ENCODE assay signal across 24 cellular contexts in the genomic region with DNA sequence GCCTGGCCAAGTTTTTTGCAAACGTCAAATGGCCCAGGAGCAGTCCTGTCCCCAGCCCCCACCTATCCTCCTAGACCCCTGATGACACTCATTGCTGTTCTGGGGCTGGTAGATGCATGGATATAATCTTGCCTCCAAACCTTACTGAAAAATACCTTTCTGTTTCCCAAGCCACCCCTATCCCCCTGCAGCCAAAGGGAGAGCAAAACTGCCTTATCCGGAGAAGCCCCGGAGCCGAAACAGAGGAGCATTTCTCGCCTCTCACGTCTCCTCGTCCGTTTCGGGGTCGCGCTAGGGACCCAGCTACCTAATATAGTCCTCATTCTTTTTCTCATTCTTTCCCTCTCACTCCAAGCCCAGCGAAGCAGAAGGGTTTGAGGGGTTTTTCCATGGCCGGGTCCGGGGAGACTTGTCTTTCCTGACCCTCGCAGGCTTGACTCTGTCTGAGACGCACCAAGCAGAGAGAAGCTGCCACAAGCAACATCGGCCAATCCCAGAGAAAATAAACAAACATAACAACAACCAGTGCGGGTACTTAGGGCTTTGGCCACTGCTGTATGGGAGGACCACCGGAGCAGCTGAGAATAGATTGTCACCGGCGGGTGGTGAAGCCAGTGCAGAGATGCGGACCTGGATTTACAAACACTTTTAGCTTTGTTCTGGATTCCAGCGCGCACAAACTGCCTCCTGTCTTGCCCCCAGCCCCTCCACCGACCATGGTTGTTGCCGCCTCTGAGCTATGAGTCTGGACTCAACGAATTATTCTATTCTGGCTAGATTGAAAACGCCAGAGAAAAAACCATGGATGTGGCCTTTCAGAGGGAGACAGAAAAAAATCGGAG. TPM values are rescaled to one million over a fixed set of nuclear protein-coding genes. Genes with fewer than 3 reads are reported as not detected.
DNase-seq lines count a peak whose midpoint lies in the region; ATAC-seq and TF ChIP-seq lines count a peak whose summit lies in the region.
"Had no signal": no experiment of that assay in that cellular context is flagged by ENCODE, and none has a peak within 500 bp of the region (broad histone marks: within the 10 kb centered on the region; RNA-seq: fewer than 3 reads in every experiment).

No MANE protein-coding gene starts in this region.

- POLR2A ChIA-PET in WTC11 (lab: Charles Lee) (no interaction called here), OCI-LY7 (lab: Charles Lee) (no interaction called here)

- no peak overlapping the region for H3K4me3 ChIP-seq in OCI-LY7 (ENCODE audit: low read depth, low read length, poor library complexity, severe bottlenecking)
- H3K4me3 ChIP-seq: body of pancreas, colonic mucosa, GM23248, mucosa of descending colon, right lobe of liver, upper lobe of left lung had no signal

- BruUV-seq in OCI-LY7 (replicated peaks; lab: Mats Ljungman, UMichigan): no TSS peak

- no peak overlapping the region for H3K27ac Mint-ChIP-seq in WTC11
- peak overlapping the region; percentile 42 for H3K27ac Mint-ChIP-seq in memory B cell
- H3K27ac Mint-ChIP-seq in stimulated activated naive CD8-positive, alpha-beta T cell treated with anti-CD3 and anti-CD28 coated beads, Interleukin-15, amount 100 ng/mL, for 72 hours: no peak overlapping the region
- H3K27ac Mint-ChIP-seq: CD4-positive, alpha-beta T cell had no signal

- TF ChIP-seq CTCF in WTC11 (IDR thresholded peaks at IDR 0.05) (no peak), OCI-LY7 (conservative IDR thresholded peaks at IDR 0.05; ENCODE audit: low read length) (no peak)

- ATAC-seq in WTC11 (no peak), memory B cell (ENCODE audit: low read depth) (no peak)
- no peak for ATAC-seq in stimulated activated naive CD8-positive, alpha-beta T cell treated with anti-CD3 and anti-CD28 coated beads, Interleukin-15, amount 100 ng/mL, for 72 hours
- ATAC-seq: body of pancreas, mucosa of descending colon, right lobe of liver had no signal

- intact Hi-C loops in OCI-LY7 (cut with micrococcal nuclease; ENCODE audit: unreplicated experiment): no loop called here

- H3K4me2 ChIP-seq in OCI-LY7 (ENCODE audit: low read length): no peak overlapping the region

- no peaks in the 10 kb centered on the region for H3K36me3 ChIP-seq in OCI-LY7 (ENCODE audit: insufficient read depth, low read length)
- H3K36me3 ChIP-seq: colonic mucosa, right lobe of liver, upper lobe of left lung had no signal

- peaks cover 100% of the 10 kb centered on the region for H3K27me3 Mint-ChIP-seq in WTC11 (ENCODE audit: low read depth)
- peaks cover 48% of the 10 kb centered on the region for H3K27me3 Mint-ChIP-seq in memory B cell
- peaks cover 100% of the 10 kb centered on the region for H3K27me3 Mint-ChIP-seq in stimulated activated naive CD8-positive, alpha-beta T cell treated with anti-CD3 and anti-CD28 coated beads, Interleukin-15, amount 100 ng/mL, for 72 hours

- no peaks in the 10 kb centered on the region for H3K9me2 ChIP-seq in OCI-LY7 (ENCODE audit: insufficient read depth, low read length)

- H3K36me3 Mint-ChIP-seq in WTC11: peaks cover 5% of the 10 kb centered on the region
- H3K36me3 Mint-ChIP-seq in memory B cell: peaks cover 2% of the 10 kb centered on the region

- H3K9me3 ChIP-seq in OCI-LY7 (ENCODE audit: low read length): no peaks in the 10 kb centered on the region
- H3K9me3 ChIP-seq: body of pancreas, colonic mucosa, mucosa of descending colon, right lobe of liver, upper lobe of left lung had no signal

- no peak overlapping the region for H3K27ac ChIP-seq in OCI-LY7 (ENCODE audit: low read depth, low read length, poor library complexity, severe bottlenecking)
- H3K27ac ChIP-seq: body of pancreas, colonic mucosa, GM23248, right lobe of liver, upper lobe of left lung had no signal

- H4K20me1 ChIP-seq in OCI-LY7 (ENCODE audit: insufficient read depth, low read length): no peaks in the 10 kb centered on the region

- H3K4me1 Mint-ChIP-seq in WTC11 (peaks cover 57% of the 10 kb centered on the region), memory B cell (peaks cover 22% of the 10 kb centered on the region)
- H3K4me1 Mint-ChIP-seq in stimulated activated naive CD8-positive, alpha-beta T cell treated with anti-CD3 and anti-CD28 coated beads, Interleukin-15, amount 100 ng/mL, for 72 hours: peaks cover 61% of the 10 kb centered on the region

- H3K9me3 Mint-ChIP-seq in WTC11 (no peaks in the 10 kb centered on the region), memory B cell (peaks cover 2% of the 10 kb centered on the region)
- H3K9me3 Mint-ChIP-seq in stimulated activated naive CD8-positive, alpha-beta T cell treated with anti-CD3 and anti-CD28 coated beads, Interleukin-15, amount 100 ng/mL, for 72 hours: no peaks in the 10 kb centered on the region

- H2AFZ ChIP-seq in OCI-LY7 (ENCODE audit: low read length): no peak overlapping the region
- H2AFZ ChIP-seq: GM23248 had no signal

- CTCF ChIA-PET in WTC11 (lab: Charles Lee) (no interaction called here), OCI-LY7 (lab: Charles Lee; ENCODE audit: unreplicated experiment) (no interaction called here)

- no peaks in the 10 kb centered on the region for H3K79me2 ChIP-seq in OCI-LY7 (ENCODE audit: insufficient read depth, low read depth, low read length)

- DNase-seq in activated T-cell treated with anti-CD3 and anti-CD28 coated beads, Interleukin-2, amount 50 U/mL, for 48 hours: peak; percentile 24 to 26
- DNase-seq in activated T-cell treated with anti-CD3 and anti-CD28 coated beads, Interleukin-2, amount 50 U/mL, for 1 hour: no peak
- DNase-seq in WTC11 (ENCODE audit: low spot score) (peak; percentile 26), memory B cell (ENCODE audit: low spot score in 2 of 2) (no peak), NCI-H2029 (lab: John Stamatoyannopoulos, UW) (no peak), NCI-H187 treated with DMSO at 0.1 percent for 48 hours (lab: John Stamatoyannopoulos, UW) (no peak), OCI-LY7 (ENCODE audit: low spot score) (no peak)
- DNase-seq in stimulated activated naive CD8-positive, alpha-beta T cell treated with anti-CD3 and anti-CD28 coated beads, Interleukin-15, amount 100 ng/mL, for 72 hours: no peak
- DNase-seq: activated naive CD4-positive, alpha-beta T cell treated with Interleukin-2 at 50 U/mL for 16 hours; body of pancreas; CD4-positive, alpha-beta T cell; colonic mucosa; DMS79 treated with DMSO at 0.1 percent for 48 hours; GM23248; IMR-90; mucosa of descending colon; NCI-H187; NCI-H524; right lobe of liver; SHP77; stimulated activated naive CD4-positive, alpha-beta T cell treated with Interleukin-2 at 50 U/mL for 16 hours had no signal

- peak overlapping the region; percentile 70 for H3K4me3 Mint-ChIP-seq in WTC11
- H3K4me3 Mint-ChIP-seq in memory B cell: no peak overlapping the region
- peak overlapping the region; percentile 5 to 8 for H3K4me3 Mint-ChIP-seq in stimulated activated naive CD8-positive, alpha-beta T cell treated with anti-CD3 and anti-CD28 coated beads, Interleukin-15, amount 100 ng/mL, for 72 hours
- H3K4me3 Mint-ChIP-seq: CD4-positive, alpha-beta T cell had no signal

- H3K4me1 ChIP-seq in OCI-LY7 (ENCODE audit: insufficient read depth, low read length, poor library complexity, severe bottlenecking): no peaks in the 10 kb centered on the region
- H3K4me1 ChIP-seq: colonic mucosa had no signal

TF ChIP-seq in WTC11, 78 proteins besides CTCF, POLR2A, EP300 and RAD21:
- TF ChIP-seq SMAD4 (CRISPR knock-in tag; IDR thresholded peaks at IDR 0.05): no peak

RNA-seq across cellular contexts. Expression of a gene that starts 1.6 kb away (rescaled TPM):
- total RNA-seq in WTC11 (2021) (not detected in 3 replicates), OCI-LY7 (2022) (not detected in 2 replicates)
- total RNA-seq in OCI-LY7 (2014; rRNA removed; shearing (Covaris generic)): not detected in 2 replicates
- total RNA-seq: body of pancreas; CD4-positive, alpha-beta T cell; colonic mucosa; GM23248; IMR-90; mucosa of descending colon; osteoblast; right lobe of liver; T-helper 1 cell treated with Interleukin-12 subunit alpha and Interleukin-12 subunit beta and Interleukin-4 antibody, amounts not matched to agents 30 ng/mL and 1 ng/mL, for 36 hours; upper lobe of left lung had no signal

Comparison
In these comparisons a context has a peak if more than half of its experiments do, and no peak if none do; other contexts are left out.
1. DNase-seq: peak in activated T-cell treated with anti-CD3 and anti-CD28 coated beads, Interleukin-2, amount 50 U/mL, for 48 hours (2 of 2) and WTC11 (single experiment); none in activated T-cell treated with anti-CD3 and anti-CD28 coated beads, Interleukin-2, amount 50 U/mL, for 1 hour (single experiment), memory B cell (0 of 2), stimulated activated naive CD8-positive, alpha-beta T cell treated with anti-CD3 and anti-CD28 coated beads, Interleukin-15, amount 100 ng/mL, for 72 hours (0 of 2), NCI-H2029 (single experiment), NCI-H187 treated with DMSO at 0.1 percent for 48 hours (single experiment) and OCI-LY7 (single experiment).